Comparison of ENCODE assay signal across 30 cellular contexts in genomic region chr19:44909775-44910174, GRCh38. TPM values are rescaled to one million over a fixed set of nuclear protein-coding genes. Genes with fewer than 3 reads are reported as not detected.
DNase-seq lines count a peak whose midpoint lies in the region; ATAC-seq and TF ChIP-seq lines count a peak whose summit lies in the region.
"Had no signal": no experiment of that assay in that cellular context is flagged by ENCODE, and none has a peak within 500 bp of the region (broad histone marks: within the 10 kb centered on the region; RNA-seq: fewer than 3 reads in every experiment).

No MANE protein-coding gene starts in this region.

- peaks cover 4% of the 10 kb centered on the region; the same call in 1 of the 2 replicates for H3K9me1 ChIP-seq in IMR-90 (ENCODE audit: insufficient read depth, low read length)

- H2AK9ac ChIP-seq in IMR-90 (replicated peaks; ENCODE audit: low read depth, low read length, poor library complexity): peak overlapping the region; percentile 72

- WGBS in IMR-90 (ENCODE audit: extremely low coverage in 2 of 2, insufficient read length in 1 of 2), 2 experiments: no CpG with 5 or more reads among the region's 5 CpGs
- WGBS in body of pancreas, 2 donors: 72 to 92% methylated on average over 4 to 5 of the region's 5 CpGs

- H3K4me3 ChIP-seq in IMR-90 (ENCODE audit: insufficient read depth, low read depth, low read length) (no peak overlapping the region), body of pancreas (no peak overlapping the region)
- H3K4me3 ChIP-seq: esophagus squamous epithelium, gastroesophageal sphincter, spleen had no signal

- H3K4me1 ChIP-seq in IMR-90 (ENCODE audit: control insufficient read depth, insufficient read depth, low read length): peaks cover 15% of the 10 kb centered on the region
- H3K4me1 ChIP-seq in body of pancreas: peaks cover 26% of the 10 kb centered on the region

- no peaks in the 10 kb centered on the region for H3K79me1 ChIP-seq in IMR-90 (ENCODE audit: low read depth in 1 of 2, low read length in 2 of 2)

- no peaks in the 10 kb centered on the region for H3K9me3 ChIP-seq in IMR-90 (ENCODE audit: control insufficient read depth, insufficient read depth, low read length)
- no peaks in the 10 kb centered on the region for H3K9me3 ChIP-seq in body of pancreas
- H3K9me3 ChIP-seq: esophagus squamous epithelium, gastroesophageal sphincter, spleen had no signal

- no peak overlapping the region for H2BK20ac ChIP-seq in IMR-90 (ENCODE audit: low read depth, low read length)

- no peak overlapping the region for H3K56ac ChIP-seq in IMR-90 (ENCODE audit: extremely low read depth, insufficient read depth, low read length)

- H3K23ac ChIP-seq in IMR-90 (ENCODE audit: low read depth, low read length): no peak overlapping the region

- POLR2A ChIA-PET in IMR-90 (lab: Charles Lee; ENCODE audit: unreplicated experiment): no interaction called here

- H2BK15ac ChIP-seq in IMR-90 (ENCODE audit: low read depth, low read length): no peak overlapping the region

- H3K27me3 Mint-ChIP-seq in chondrocyte (ENCODE audit: low read depth): no peaks in the 10 kb centered on the region
- H3K27me3 Mint-ChIP-seq in neural crest cell (ENCODE audit: low read depth): peaks cover 36% of the 10 kb centered on the region

- H3K36me3 Mint-ChIP-seq in chondrocyte (ENCODE audit: low read depth) (no peaks in the 10 kb centered on the region), neural crest cell (ENCODE audit: low read depth) (no peaks in the 10 kb centered on the region)

- H3K27ac Mint-ChIP-seq in chondrocyte (ENCODE audit: unreplicated experiment) (peak overlapping the region; percentile 51), neural crest cell (ENCODE audit: unreplicated experiment) (no peak overlapping the region)
- H3K27ac Mint-ChIP-seq: activated naive CD8-positive, alpha-beta T cell treated with anti-CD3 and anti-CD28 coated beads, Interleukin-2, amount 50 U/mL, for 24 hours; CD4-positive, alpha-beta T cell; effector memory CD8-positive, alpha-beta T cell; HFFc6; T-helper 2 cell treated with Interferon-gamma antibody and Interleukin-4, amounts not matched to agents 5 μg/mL and 100 μg/mL, for 36 hours had no signal

- H3K4me1 Mint-ChIP-seq in chondrocyte (ENCODE audit: low read depth) (peaks cover 42% of the 10 kb centered on the region), neural crest cell (peaks cover 37% of the 10 kb centered on the region)

- H4K5ac ChIP-seq in IMR-90 (ENCODE audit: low read depth, low read length): no peak overlapping the region

- H3K4me3 Mint-ChIP-seq in chondrocyte (ENCODE audit: unreplicated experiment) (no peak overlapping the region), neural crest cell (peak overlapping the region; percentile 31)
- H3K4me3 Mint-ChIP-seq: activated naive CD8-positive, alpha-beta T cell treated with anti-CD3 and anti-CD28 coated beads, Interleukin-2, amount 50 U/mL, for 24 hours; CD4-positive, alpha-beta T cell; effector memory CD8-positive, alpha-beta T cell; HFFc6; T-helper 2 cell treated with Interferon-gamma antibody and Interleukin-4, amounts not matched to agents 5 μg/mL and 100 μg/mL, for 36 hours had no signal

- no peak overlapping the region for H3K18ac ChIP-seq in IMR-90 (ENCODE audit: low read depth, low read length)

- DNase-seq in IMR-90 (no peak), chondrocyte (ENCODE audit: low spot score) (no peak), neural crest cell (ENCODE audit: low read depth, low spot score) (no peak), DMS79 treated with DMSO at 0.1 percent for 48 hours (lab: John Stamatoyannopoulos, UW) (no peak), body of pancreas (no peak)
- DNase-seq in activated naive CD4-positive, alpha-beta T cell (lab: John Stamatoyannopoulos, UW): no peak
- DNase-seq: activated CD4-positive, alpha-beta T cell treated with anti-CD3 and anti-CD28 coated beads, Interleukin-2, amount 50 U/mL, for 48 hours; activated CD4-positive, CD25-positive, alpha-beta regulatory T cell; activated CD8-positive, alpha-beta memory T cell treated with anti-CD3 and anti-CD28 coated beads, Interleukin-2, amount 50 U/mL, for 48 hours; activated effector memory CD4-positive, alpha-beta T cell treated with anti-CD3 and anti-CD28 coated beads, Interleukin-2, amount 50 U/mL, for 16 hours; activated naive CD8-positive, alpha-beta T cell treated with anti-CD3 and anti-CD28 coated beads, Interleukin-2, amount 50 U/mL, for 24 hours; brain microvascular endothelial cell; CD4-positive, alpha-beta T cell; DND-41; effector memory CD8-positive, alpha-beta T cell; esophagus squamous epithelium; HFFc6; mammary epithelial cell; NCI-H187 treated with DMSO at 0.1 percent for 48 hours; NCI-H2227 treated with DMSO at 0.1 percent for 48 hours; NCI-H748 treated with DMSO at 0.1 percent for 48 hours; retina; spleen; stimulated activated CD4-positive, alpha-beta T cell treated with anti-CD3 and anti-CD28 coated beads, Interleukin-4, amount 100 ng/mL, for 1 hour; stimulated activated naive CD4-positive, alpha-beta T cell treated with Interleukin-2 at 50 U/mL for 16 hours had no signal

- no peak overlapping the region for H2AK5ac ChIP-seq in IMR-90 (ENCODE audit: low read depth, low read length)

- no peak overlapping the region for H2BK120ac ChIP-seq in IMR-90 (ENCODE audit: low read depth, low read length)

- no peak overlapping the region for H2AFZ ChIP-seq in IMR-90 (replicated peaks; ENCODE audit: low read length, poor library complexity)

- TF ChIP-seq POLR2A in IMR-90 (IDR thresholded peaks at IDR 0.05; ENCODE audit: low read depth, low read length) (no peak), body of pancreas (IDR thresholded peaks at IDR 0.05) (no peak)

- H3K4me2 ChIP-seq in IMR-90 (ENCODE audit: low read depth, low read length): no peak overlapping the region

- no peak overlapping the region for H2BK5ac ChIP-seq in IMR-90 (ENCODE audit: low read depth, low read length, poor library complexity, severe bottlenecking)

- H3K27ac ChIP-seq in IMR-90 (ENCODE audit: insufficient read depth, low read length) (no peak overlapping the region), body of pancreas (no peak overlapping the region)
- H3K27ac ChIP-seq: brain microvascular endothelial cell, esophagus squamous epithelium, gastroesophageal sphincter, spleen had no signal

- no peak overlapping the region for H3K14ac ChIP-seq in IMR-90 (replicated peaks; ENCODE audit: low read depth, low read length)

- no peak for TF ChIP-seq RAD21 in IMR-90 (IDR thresholded peaks at IDR 0.05; ENCODE audit: low read length)

- no TSS peak for BruUV-seq in IMR-90 (replicated peaks; lab: Mats Ljungman, UMichigan)

- intact Hi-C loops in IMR-90 (cut with micrococcal nuclease): no loop called here
- intact Hi-C loops in body of pancreas (cut with DNase I): loop anchor here (5.0 kb wide), 1 partner anchor 33 kb away; the partner anchor contains the start of gene APOC4

- H3K4ac ChIP-seq in IMR-90 (ENCODE audit: low read depth, low read length): no peak overlapping the region

- ATAC-seq in IMR-90 (ENCODE audit: low read depth): no peak
- ATAC-seq in body of pancreas: no peak
- ATAC-seq: activated naive CD8-positive, alpha-beta T cell treated with anti-CD3 and anti-CD28 coated beads, Interleukin-2, amount 50 U/mL, for 24 hours; effector memory CD8-positive, alpha-beta T cell; gastroesophageal sphincter had no signal

- no peaks in the 10 kb centered on the region for H3K36me3 ChIP-seq in IMR-90 (ENCODE audit: control insufficient read depth, insufficient read depth, low read length)
- no peaks in the 10 kb centered on the region for H3K36me3 ChIP-seq in body of pancreas (replicated peaks in 1 of 2; ENCODE audit: insufficient read depth in 1 of 2, low read depth in 2 of 2)
- H3K36me3 ChIP-seq: brain microvascular endothelial cell, esophagus squamous epithelium, gastroesophageal sphincter had no signal

- dilution Hi-C loops in IMR-90 (cut with HindIII; ENCODE audit: low sequenced_read_pairs, unreplicated experiment): no loop called here

- in situ Hi-C loops in IMR-90 (cut with MboI; ENCODE audit: low sequenced_read_pairs): loop anchor here (5.0 kb wide), 1 partner anchor 43 kb away; no protein-coding TSS in a partner anchor

- H4K20me1 ChIP-seq in IMR-90 (ENCODE audit: insufficient read depth, low read length): no peaks in the 10 kb centered on the region

- H3K27me3 ChIP-seq in IMR-90 (ENCODE audit: control insufficient read depth, insufficient read depth, low read length): peaks cover 8% of the 10 kb centered on the region
- H3K27me3 ChIP-seq in body of pancreas: peaks cover 0 to 11% of the 10 kb centered on the region in 2 donors

- CTCF ChIA-PET in IMR-90 (lab: Yijun Ruan, JAX): interaction anchor here (0.6 to 0.8 kb wide), 2 partner anchors 87 to 1065 kb away, joined by 3 read pairs; no protein-coding TSS in a partner anchor

- H3K9me3 Mint-ChIP-seq in chondrocyte (ENCODE audit: low read depth) (no peaks in the 10 kb centered on the region), neural crest cell (no peaks in the 10 kb centered on the region)
- H3K9me3 Mint-ChIP-seq: activated naive CD8-positive, alpha-beta T cell treated with anti-CD3 and anti-CD28 coated beads, Interleukin-2, amount 50 U/mL, for 24 hours; CD4-positive, alpha-beta T cell; effector memory CD8-positive, alpha-beta T cell; HFFc6; T-helper 2 cell treated with Interferon-gamma antibody and Interleukin-4, amounts not matched to agents 5 μg/mL and 100 μg/mL, for 36 hours had no signal

- H3K9ac ChIP-seq in IMR-90 (ENCODE audit: low read depth, low read length): no peak overlapping the region

- H4K91ac ChIP-seq in IMR-90 (ENCODE audit: insufficient read depth, low read depth, low read length): no peak overlapping the region

- H4K8ac ChIP-seq in IMR-90 (ENCODE audit: low read depth in 2 of 2, low read length in 2 of 2): no peak overlapping the region

- TF ChIP-seq CTCF in IMR-90 (conservative IDR thresholded peaks at IDR 0.05; ENCODE audit: low read depth, low read length): no peak
- TF ChIP-seq CTCF in chondrocyte (IDR thresholded peaks at IDR 0.05): no peak
- no peak for TF ChIP-seq CTCF in neural crest cell (conservative IDR thresholded peaks at IDR 0.05)
- no peak for TF ChIP-seq CTCF in body of pancreas (IDR thresholded peaks at IDR 0.05)

RNA-seq across cellular contexts. Expression of gene APOE, which starts 4.2 kb away (rescaled TPM):
- total RNA-seq in IMR-90 (2012; rRNA removed) (0.18 TPM in 1 of 2 replicates, not detected in the other), chondrocyte (47.1 to 178 TPM (median 170 TPM) in 3 replicates), neural crest cell (12.2 and 13.1 TPM in 2 replicates), body of pancreas (100 to 1,000 TPM in 1 of 2 donors, 10 to 100 TPM in 1; 77.6 to 216 TPM)
- polyA plus RNA-seq in IMR-90 (2012; rRNA removed): 2.0 and 2.5 TPM in 2 replicates
- polyA plus RNA-seq in IMR-90 (2012; cell fraction: cytosol; rRNA removed): 5.1 and 12.1 TPM in 2 replicates
- 6.2 and 7.9 TPM in 2 replicates for polyA plus RNA-seq in IMR-90 (2012; cell fraction: nucleus; rRNA removed; ENCODE audit: low replicate concordance)

RNA-seq across cellular contexts. Expression of gene APOC1, which starts 4.6 kb away (rescaled TPM):
- total RNA-seq in IMR-90 (2012; rRNA removed) (not detected in 2 replicates), chondrocyte (2.2 to 6.9 TPM in 2 of 3 replicates, not detected in the other), neural crest cell (24.9 and 25.4 TPM in 2 replicates), body of pancreas (10 to 100 TPM in 1 of 2 donors, 1 to 10 TPM in 1; 5.4 to 24.1 TPM)
- polyA plus RNA-seq in IMR-90 (2012; rRNA removed): 1.1 and 1.4 TPM in 2 replicates
- polyA plus RNA-seq in IMR-90 (2012; cell fraction: cytosol; rRNA removed): 1.8 and 2.4 TPM in 2 replicates
- polyA plus RNA-seq in IMR-90 (2012; cell fraction: nucleus; rRNA removed; ENCODE audit: low replicate concordance): 0.34 TPM in 1 of 2 replicates, not detected in the other
- total RNA-seq: CD4-positive, alpha-beta T cell had no signal

RNA-seq across cellular contexts. Expression of gene TOMM40, which starts 18.7 kb away (rescaled TPM):
- total RNA-seq in IMR-90 (2012; rRNA removed) (51.4 and 54.8 TPM in 2 replicates), chondrocyte (39.0 to 46.1 TPM (median 40.9 TPM) in 3 replicates), neural crest cell (141 and 147 TPM in 2 replicates), body of pancreas (10 to 100 TPM; 19.7 to 34.3 TPM)
- 62.6 and 71.9 TPM in 2 replicates for polyA plus RNA-seq in IMR-90 (2012; rRNA removed)
- 33.4 and 81.9 TPM in 2 replicates for polyA plus RNA-seq in IMR-90 (2012; cell fraction: cytosol; rRNA removed)
- 31.9 and 65.2 TPM in 2 replicates for polyA plus RNA-seq in IMR-90 (2012; cell fraction: nucleus; rRNA removed; ENCODE audit: low replicate concordance)

RNA-seq across cellular contexts. Expression of gene APOC4, which starts 32.3 kb away (rescaled TPM):
- total RNA-seq in IMR-90 (2012; rRNA removed) (not detected in 2 replicates), chondrocyte (not detected in 3 replicates), neural crest cell (not detected in 2 replicates), body of pancreas (not detected)
- polyA plus RNA-seq in IMR-90 (2012; rRNA removed): not detected in 2 replicates
- polyA plus RNA-seq in IMR-90 (2012; cell fraction: cytosol; rRNA removed): not detected in 2 replicates
- polyA plus RNA-seq in IMR-90 (2012; cell fraction: nucleus; rRNA removed; ENCODE audit: low replicate concordance): not detected in 2 replicates
- total RNA-seq: CD4-positive, alpha-beta T cell; esophagus squamous epithelium; gastroesophageal sphincter; HFFc6; kidney epithelial cell; LHCN-M2; mammary epithelial cell; omental fat pad; spleen had no signal
- polyA plus RNA-seq: mammary epithelial cell had no signal

RNA-seq across cellular contexts. Expression of gene APOC2, which starts 36.1 kb away (rescaled TPM):
- total RNA-seq in IMR-90 (2012; rRNA removed): not detected in 2 replicates
- polyA plus RNA-seq in IMR-90 (2012; rRNA removed): not detected in 2 replicates
- polyA plus RNA-seq in IMR-90 (2012; cell fraction: cytosol; rRNA removed): not detected in 2 replicates
- polyA plus RNA-seq in IMR-90 (2012; cell fraction: nucleus; rRNA removed; ENCODE audit: low replicate concordance): not detected in 2 replicates
- not detected in 3 replicates for total RNA-seq in chondrocyte
- total RNA-seq in neural crest cell: not detected in 2 replicates
- total RNA-seq in body of pancreas: not detected
- total RNA-seq: CD4-positive, alpha-beta T cell; gastroesophageal sphincter; HFFc6; kidney epithelial cell; LHCN-M2; mammary epithelial cell had no signal
- polyA plus RNA-seq: mammary epithelial cell had no signal

Comparison
In these comparisons a context has a peak if more than half of its experiments do, and no peak if none do; other contexts are left out.
1. RNA of gene APOE, which starts 4.2 kb away (total RNA-seq): 77.6 to 216 TPM in body of pancreas, 47.1 to 178 TPM in chondrocyte and 12.2 to 13.1 TPM in neural crest cell; 0.18 TPM in IMR-90; every median in the first group is over 10 times any median in the second.